Comparison of ENCODE assay signal across 15 cellular contexts in genomic region chr10:63005246-63005645, GRCh38.
A peak's percentile ranks its signal among the peaks of the same experiment; 100 is the strongest.
DNase-seq lines count a peak whose midpoint lies in the region; ATAC-seq and TF ChIP-seq lines count a peak whose summit lies in the region.
"Had no signal": no experiment of that assay in that cellular context is flagged by ENCODE, and none has a peak within 500 bp of the region (broad histone marks: within the 10 kb centered on the region; RNA-seq: fewer than 3 reads in every experiment).

No MANE protein-coding gene starts in this region.

- dilution Hi-C loops in mammary epithelial cell (cut with HindIII; ENCODE audit: low sequenced_read_pairs) = no loop called here

- H3K27me3 ChIP-seq in KMS-11 (ENCODE audit: insufficient read depth, low read depth) = no peaks in the 10 kb centered on the region
- no peaks in the 10 kb centered on the region for H3K27me3 ChIP-seq in mammary epithelial cell (ENCODE audit: insufficient read depth, low read length)

- no peak for TF ChIP-seq CTCF in KMS-11 (conservative IDR thresholded peaks at IDR 0.05; ENCODE audit: low read depth, low read length)
- no peak for TF ChIP-seq CTCF in mammary epithelial cell (conservative IDR thresholded peaks at IDR 0.05 in 1 of 2, IDR thresholded peaks at IDR 0.05 in 1 of 2; ENCODE audit: extremely low read depth in 1 of 2, insufficient read depth in 1 of 2, low read depth in 1 of 2, low read length in 2 of 2)

- H3K27ac ChIP-seq in KMS-11 = no peak overlapping the region
- H3K27ac ChIP-seq in mammary epithelial cell (ENCODE audit: insufficient read depth, low read depth, low read length) = no peak overlapping the region
- H3K27ac ChIP-seq: SK-N-MC, thoracic aorta had no signal

- peak; percentile 66 for DNase-seq in EL
- DNase-seq in mammary epithelial cell = peak; percentile 88
- DNase-seq in kidney tubule cell (ENCODE audit: low spot score) = peak; percentile 30
- no peak for DNase-seq in RPMI8226
- no peak for DNase-seq in NK-92 treated with Interleukin-12 subunit alpha and Interleukin-12 subunit beta, amount 100 ng/mL, for 24 hours (lab: John Stamatoyannopoulos, UW)
- no peak for DNase-seq in G401 (ENCODE audit: low spot score)
- DNase-seq: activated gamma-delta T cell treated with Interleukin-2 at 50 U/mL for 16 hours; CD4-positive, alpha-beta T cell; DND-41; left cardiac atrium; NCI-H1092 had no signal

- WGBS in mammary epithelial cell (ENCODE audit: low coverage, missing lambda C conversion rate) = 3% methylated on average over 3 of the region's 3 CpGs

- H2AFZ ChIP-seq in KMS-11 (ENCODE audit: low read depth) (peak overlapping the region; percentile 30; the same call in 1 of the 2 replicates), mammary epithelial cell (ENCODE audit: low read depth, low read length) (no peak overlapping the region)

- H3K9ac ChIP-seq in KMS-11 = no peak overlapping the region
- H3K9ac ChIP-seq in mammary epithelial cell (ENCODE audit: insufficient read depth, low read length) = no peak overlapping the region

- no peaks in the 10 kb centered on the region for H3K36me3 ChIP-seq in KMS-11 (ENCODE audit: insufficient read depth)
- H3K36me3 ChIP-seq in mammary epithelial cell (ENCODE audit: insufficient read depth, low read length) = no peaks in the 10 kb centered on the region
- H3K36me3 ChIP-seq: thoracic aorta had no signal

- H3K9me3 ChIP-seq in mammary epithelial cell (replicated peaks; ENCODE audit: insufficient read depth, low read length) = no peaks in the 10 kb centered on the region
- H3K9me3 ChIP-seq: thoracic aorta had no signal

- BruUV-seq in mammary epithelial cell (replicated peaks; lab: Mats Ljungman, UMichigan) = no TSS peak

- peak overlapping the region; percentile 36 for H3K4me2 ChIP-seq in KMS-11
- no peak overlapping the region for H3K4me2 ChIP-seq in mammary epithelial cell (ENCODE audit: insufficient read depth, low read depth, low read length)

- intact Hi-C loops in mammary epithelial cell (cut with micrococcal nuclease) = loop anchor here (2.0 to 10.0 kb wide), 2 partner anchors 150 to 154 kb away; no protein-coding TSS in a partner anchor

- CTCF ChIA-PET in mammary epithelial cell (lab: Charles Lee; ENCODE audit: low non-redundant PET) = no interaction called here

- peaks cover 17% of the 10 kb centered on the region for H3K4me1 ChIP-seq in KMS-11 (ENCODE audit: low read depth, poor library complexity, severe bottlenecking)
- H3K4me1 ChIP-seq in mammary epithelial cell (ENCODE audit: insufficient read depth, low read length) = peaks cover 14% of the 10 kb centered on the region

- no peak for ATAC-seq in GM18517 (IDR thresholded peaks at IDR 0.05; ENCODE audit: unreplicated experiment)
- ATAC-seq: left cardiac atrium had no signal

- H3K4me3 ChIP-seq in KMS-11 (IDR thresholded peaks at IDR 0.05; ENCODE audit: insufficient read depth, low read depth, low read length) (no peak overlapping the region), mammary epithelial cell (replicated peaks in 1 of 3; ENCODE audit: insufficient read depth in 1 of 3, low read depth in 2 of 3, low read length in 3 of 3) (no peak overlapping the region)
- H3K4me3 ChIP-seq: SK-N-MC, thoracic aorta had no signal

- H3K79me2 ChIP-seq in KMS-11 (ENCODE audit: insufficient read depth, low read depth) (no peaks in the 10 kb centered on the region), mammary epithelial cell (ENCODE audit: insufficient read depth, low read length) (no peaks in the 10 kb centered on the region)

- H4K20me1 ChIP-seq in KMS-11 (ENCODE audit: insufficient read depth) (no peaks in the 10 kb centered on the region), mammary epithelial cell (ENCODE audit: insufficient read depth, low read length) (no peaks in the 10 kb centered on the region)

- in situ Hi-C loops in mammary epithelial cell (cut with MboI; ENCODE audit: low sequenced_read_pairs in 2 of 2) (no loop called here), G401 (cut with HindIII; ENCODE audit: low sequenced_read_pairs) (no loop called here)

Comparison
In these comparisons a context has a peak if more than half of its experiments do, and no peak if none do; other contexts are left out.
1. DNase-seq: peak in EL (single experiment), mammary epithelial cell (single experiment) and kidney tubule cell (single experiment); none in RPMI8226 (single experiment), NK-92 treated with Interleukin-12 subunit alpha and Interleukin-12 subunit beta, amount 100 ng/mL, for 24 hours (single experiment) and G401 (single experiment).